Comparison of ENCODE assay signal across 16 cellular contexts in the genomic region with DNA sequence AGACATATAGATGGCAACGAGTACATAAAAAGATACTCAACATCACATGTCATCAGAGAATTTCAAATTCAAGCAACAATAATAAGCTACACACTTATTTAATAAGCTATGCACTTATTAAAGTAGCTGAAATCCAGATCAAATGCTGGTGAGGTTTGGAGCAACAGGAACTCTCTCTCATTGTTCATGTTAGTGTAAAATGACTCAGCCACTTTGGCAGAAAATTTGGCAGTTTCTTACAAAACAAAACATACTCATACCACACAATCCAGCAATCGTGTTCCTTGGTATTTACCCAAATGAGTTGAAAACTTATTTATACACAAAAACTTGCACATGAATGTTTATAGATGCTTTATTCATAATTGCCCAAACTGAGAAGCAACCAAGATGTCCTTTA.
DNase-seq lines count a peak whose midpoint lies in the region; TF ChIP-seq lines count a peak whose summit lies in the region.
"Had no signal": no experiment of that assay in that cellular context is flagged by ENCODE, and none has a peak within 500 bp of the region (broad histone marks: within the 10 kb centered on the region; RNA-seq: fewer than 3 reads in every experiment).

No MANE protein-coding gene starts in this region.

- H3K27ac ChIP-seq in fibroblast of lung (ENCODE audit: insufficient read depth, low read length) (no peak overlapping the region), mesendoderm (ENCODE audit: low read depth, low read length) (no peak overlapping the region)

- H3K23ac ChIP-seq in mesendoderm (ENCODE audit: low read length): no peak overlapping the region

- no peak overlapping the region for H3K56ac ChIP-seq in mesendoderm (ENCODE audit: low read length)

- H3K79me2 ChIP-seq in fibroblast of lung (ENCODE audit: control insufficient read depth, insufficient read depth, low read length): no peaks in the 10 kb centered on the region
- no peaks in the 10 kb centered on the region for H3K79me2 ChIP-seq in mesendoderm (ENCODE audit: control insufficient read depth, insufficient read depth, low read length)

- in situ Hi-C loops in astrocyte of the spinal cord (cut with HindIII; ENCODE audit: low sequenced_read_pairs): no loop called here

- no peak overlapping the region for H2BK15ac ChIP-seq in mesendoderm (replicated peaks; ENCODE audit: low read depth)

- no peaks in the 10 kb centered on the region for H3K36me3 ChIP-seq in fibroblast of lung (ENCODE audit: control insufficient read depth, insufficient read depth, low read length)
- no peaks in the 10 kb centered on the region for H3K36me3 ChIP-seq in mesendoderm (ENCODE audit: control insufficient read depth, insufficient read depth, low read length)

- H4K8ac ChIP-seq in mesendoderm (ENCODE audit: low read depth, low read length): no peak overlapping the region

- no peak overlapping the region for H2BK120ac ChIP-seq in mesendoderm (ENCODE audit: low read depth, low read length)

- no peaks in the 10 kb centered on the region for H3K79me1 ChIP-seq in mesendoderm (ENCODE audit: low read length)

- H3K4me1 ChIP-seq in fibroblast of lung (ENCODE audit: control insufficient read depth, extremely low read depth, insufficient read depth, low read length): no peaks in the 10 kb centered on the region
- no peaks in the 10 kb centered on the region for H3K4me1 ChIP-seq in mesendoderm (ENCODE audit: control insufficient read depth, low read depth, low read length)

- DNase-seq in EH (ENCODE audit: low read depth) (peak; percentile 55), M059J (ENCODE audit: low read depth) (peak; percentile 79), astrocyte of the spinal cord (ENCODE audit: low read depth, low spot score) (peak; percentile 43), fibroblast of lung (ENCODE audit: low read depth in 2 of 2) (peak; percentile 53 to 72), mucosa of gallbladder (ENCODE audit: low spot score) (no peak), NCI-H187 treated with DMSO at 0.1 percent for 48 hours (lab: John Stamatoyannopoulos, UW) (no peak), mesendoderm (no peak), inferior parietal cortex (ENCODE audit: extremely low spot score) (no peak)
- DNase-seq: COR-L47, DMS153, NCI-H1105, NCI-H187, NCI-H2171, NCI-H82, SIG-M5 had no signal

- H3K18ac ChIP-seq in mesendoderm (ENCODE audit: low read length): no peak overlapping the region

- H3K4ac ChIP-seq in mesendoderm (ENCODE audit: low read depth, low read length): no peak overlapping the region

- no peaks in the 10 kb centered on the region for H4K20me1 ChIP-seq in fibroblast of lung (ENCODE audit: control insufficient read depth, extremely low read depth, insufficient read depth, low read length)

- H4K5ac ChIP-seq in mesendoderm (ENCODE audit: low read length): no peak overlapping the region

- no peak overlapping the region for H2AFZ ChIP-seq in fibroblast of lung (ENCODE audit: low read length)

- no peaks in the 10 kb centered on the region for H3K27me3 ChIP-seq in fibroblast of lung (ENCODE audit: control insufficient read depth, insufficient read depth, low read length)
- H3K27me3 ChIP-seq in mesendoderm (ENCODE audit: insufficient read depth, low read length, poor library complexity): no peaks in the 10 kb centered on the region

- H3K4me2 ChIP-seq in fibroblast of lung (ENCODE audit: extremely low read depth, insufficient read depth, low read length) (no peak overlapping the region), mesendoderm (ENCODE audit: low read length) (no peak overlapping the region)

- no CpG with 5 or more reads among the region's 2 CpGs for WGBS in mesendoderm (ENCODE audit: extremely low coverage, insufficient coverage, low lambda C conversion rate)

- TF ChIP-seq CTCF in astrocyte of the spinal cord (IDR thresholded peaks at IDR 0.05; ENCODE audit: low read depth, low read length): no peak
- TF ChIP-seq CTCF in fibroblast of lung (conservative IDR thresholded peaks at IDR 0.05 in 1 of 2, IDR thresholded peaks at IDR 0.05 in 1 of 2; ENCODE audit: low read depth in 1 of 2, low read length in 2 of 2): no peak

- no peaks in the 10 kb centered on the region for H3K9me3 ChIP-seq in fibroblast of lung (ENCODE audit: control insufficient read depth, insufficient read depth, low read depth, low read length)

- no peak overlapping the region for H2AK5ac ChIP-seq in mesendoderm (ENCODE audit: low read length)

- no peak overlapping the region for H2BK5ac ChIP-seq in mesendoderm (ENCODE audit: low read length)

- no peak overlapping the region for H3K4me3 ChIP-seq in astrocyte of the spinal cord (ENCODE audit: low read depth, low read length)
- H3K4me3 ChIP-seq in fibroblast of lung (replicated peaks in 1 of 4; ENCODE audit: control extremely low read depth in 1 of 4, insufficient read depth in 1 of 4, low read depth in 3 of 4, low read length in 4 of 4): no peak overlapping the region
- no peak overlapping the region for H3K4me3 ChIP-seq in mesendoderm (ENCODE audit: low read length)
- H3K4me3 ChIP-seq: K562 had no signal

- H3K9ac ChIP-seq in fibroblast of lung (ENCODE audit: insufficient read depth, low read length): no peak overlapping the region
- no peak overlapping the region for H3K9ac ChIP-seq in mesendoderm (ENCODE audit: low read length)

Comparison
In these comparisons a context has a peak if more than half of its experiments do, and no peak if none do; other contexts are left out.
1. DNase-seq: peak in EH (single experiment), M059J (single experiment), astrocyte of the spinal cord (single experiment) and fibroblast of lung (2 of 2); none in mucosa of gallbladder (single experiment), NCI-H187 treated with DMSO at 0.1 percent for 48 hours (single experiment), mesendoderm (single experiment) and inferior parietal cortex (single experiment).